In the genomic region with DNA sequence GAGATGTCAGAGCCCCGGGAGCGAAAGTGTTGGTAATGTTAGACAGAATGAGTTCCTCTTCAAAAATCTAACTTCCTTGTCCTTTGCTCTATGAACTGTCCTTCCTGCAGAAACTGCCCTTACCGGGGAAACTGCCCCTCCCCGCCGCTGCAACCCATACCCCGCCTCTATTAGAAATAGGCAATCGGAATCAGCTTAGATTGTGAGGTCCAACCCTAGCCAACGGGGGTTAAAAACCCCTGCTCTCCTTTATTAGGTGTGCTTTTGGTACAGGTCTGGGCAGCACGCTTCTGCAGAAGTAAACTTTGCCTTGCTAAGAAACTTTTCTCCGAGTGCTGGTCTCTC, we compare ENCODE assay signal across 8 cellular contexts. TPM values are rescaled to one million over a fixed set of nuclear protein-coding genes. Genes with fewer than 3 reads are reported as not detected.
A peak's percentile ranks its signal among the peaks of the same experiment; 100 is the strongest.
DNase-seq lines count a peak whose midpoint lies in the region; ATAC-seq and TF ChIP-seq lines count a peak whose summit lies in the region.
"Had no signal": no experiment of that assay in that cellular context is flagged by ENCODE, and none has a peak within 500 bp of the region (broad histone marks: within the 10 kb centered on the region; RNA-seq: fewer than 3 reads in every experiment).

No MANE protein-coding gene starts in this region.

- no peaks in the 10 kb centered on the region for H3K27me3 ChIP-seq in CD4-positive, CD25-positive, alpha-beta regulatory T cell (ENCODE audit: control insufficient read depth, insufficient read depth, low read length)
- no peaks in the 10 kb centered on the region for H3K27me3 ChIP-seq in KMS-11 (ENCODE audit: insufficient read depth, low read depth)
- H3K27me3 ChIP-seq in rectal smooth muscle tissue (ENCODE audit: control insufficient read depth, insufficient read depth, low read length), result no peaks in the 10 kb centered on the region

- H3K27ac ChIP-seq in CD4-positive, CD25-positive, alpha-beta regulatory T cell (ENCODE audit: insufficient read depth, low read length, poor library complexity, severe bottlenecking), result peak overlapping the region; percentile 79
- H3K27ac ChIP-seq in KMS-11, result peak overlapping the region; percentile 73
- peak overlapping the region; percentile 80 for H3K27ac ChIP-seq in rectal smooth muscle tissue (ENCODE audit: low read depth, low read length)

- peak overlapping the region; percentile 63; the same call in 1 of the 2 replicates for H3K9ac ChIP-seq in KMS-11
- H3K9ac ChIP-seq in rectal smooth muscle tissue (ENCODE audit: low read length), result peak overlapping the region; percentile 43

- intact Hi-C loops in dendritic cell treated with granulocyte-macrophage colony-stimulating factor and Interleukin-4, amounts not matched to agents 40 ng/mL and 50 ng/mL, for 4 days (cut with micrococcal nuclease), result loop anchor here (1.0 kb wide), 1 partner anchor 11 kb away; no protein-coding TSS in a partner anchor

- peaks cover 11% of the 10 kb centered on the region for H3K36me3 Mint-ChIP-seq in CD4-positive, CD25-positive, alpha-beta regulatory T cell
- H3K36me3 Mint-ChIP-seq in dendritic cell treated with granulocyte-macrophage colony-stimulating factor and Interleukin-4, amounts not matched to agents 40 ng/mL and 50 ng/mL, for 4 days (ENCODE audit: low read depth), result peaks cover 29% of the 10 kb centered on the region

- no peak for TF ChIP-seq CTCF in KMS-11 (conservative IDR thresholded peaks at IDR 0.05; ENCODE audit: low read depth, low read length)

- no peak for DNase-seq in CD4-positive, CD25-positive, alpha-beta regulatory T cell
- DNase-seq in NCI-H1092 (lab: John Stamatoyannopoulos, UW), result no peak

- peaks cover 0 to 31% (median 19%) of the 10 kb centered on the region in 4 donors for H3K4me1 Mint-ChIP-seq in CD4-positive, CD25-positive, alpha-beta regulatory T cell
- peaks cover 37% of the 10 kb centered on the region for H3K4me1 Mint-ChIP-seq in dendritic cell treated with granulocyte-macrophage colony-stimulating factor and Interleukin-4, amounts not matched to agents 40 ng/mL and 50 ng/mL, for 4 days (ENCODE audit: low read depth)

- peak overlapping the region; percentile 83 for H3K4me3 ChIP-seq in CD4-positive, CD25-positive, alpha-beta regulatory T cell (ENCODE audit: low read depth, low read length)
- H3K4me3 ChIP-seq in KMS-11 (IDR thresholded peaks at IDR 0.05; ENCODE audit: insufficient read depth, low read depth, low read length) (no peak overlapping the region), rectal smooth muscle tissue (ENCODE audit: low read length) (peak overlapping the region; percentile 61)

- no peaks in the 10 kb centered on the region for H3K9me3 Mint-ChIP-seq in CD4-positive, CD25-positive, alpha-beta regulatory T cell
- H3K9me3 Mint-ChIP-seq in dendritic cell treated with granulocyte-macrophage colony-stimulating factor and Interleukin-4, amounts not matched to agents 40 ng/mL and 50 ng/mL, for 4 days, result no peaks in the 10 kb centered on the region

- H3K4me3 Mint-ChIP-seq in CD4-positive, CD25-positive, alpha-beta regulatory T cell, result peak overlapping the region; percentile 86 to 96 (median 92)
- peak overlapping the region; percentile 89 for H3K4me3 Mint-ChIP-seq in dendritic cell treated with granulocyte-macrophage colony-stimulating factor and Interleukin-4, amounts not matched to agents 40 ng/mL and 50 ng/mL, for 4 days

- H3K36me3 ChIP-seq in CD4-positive, CD25-positive, alpha-beta regulatory T cell (ENCODE audit: control insufficient read depth, insufficient read depth, low read length), result peaks cover 19% of the 10 kb centered on the region
- no peaks in the 10 kb centered on the region for H3K36me3 ChIP-seq in KMS-11 (ENCODE audit: insufficient read depth)
- peaks cover 3% of the 10 kb centered on the region for H3K36me3 ChIP-seq in rectal smooth muscle tissue (ENCODE audit: control insufficient read depth, insufficient read depth, low read length)

- peak overlapping the region; percentile 92 for H2AFZ ChIP-seq in KMS-11 (ENCODE audit: low read depth)

- H3K9me3 ChIP-seq in CD4-positive, CD25-positive, alpha-beta regulatory T cell (ENCODE audit: control insufficient read depth in 2 of 2, low read length in 2 of 2), result no peaks in the 10 kb centered on the region

- no peaks in the 10 kb centered on the region for H4K20me1 ChIP-seq in KMS-11 (ENCODE audit: insufficient read depth)

- peak overlapping the region; percentile 86 to 98 (median 94) for H3K27ac Mint-ChIP-seq in CD4-positive, CD25-positive, alpha-beta regulatory T cell
- peak overlapping the region; percentile 98 for H3K27ac Mint-ChIP-seq in dendritic cell treated with granulocyte-macrophage colony-stimulating factor and Interleukin-4, amounts not matched to agents 40 ng/mL and 50 ng/mL, for 4 days

- H3K4me1 ChIP-seq in CD4-positive, CD25-positive, alpha-beta regulatory T cell (ENCODE audit: control insufficient read depth, insufficient read depth, low read length, poor library complexity, severe bottlenecking), result peaks cover 17% of the 10 kb centered on the region
- H3K4me1 ChIP-seq in KMS-11 (ENCODE audit: low read depth, poor library complexity, severe bottlenecking) (peaks cover 6% of the 10 kb centered on the region), rectal smooth muscle tissue (ENCODE audit: control insufficient read depth, insufficient read depth, low read length) (no peaks in the 10 kb centered on the region)

- peak overlapping the region; percentile 75 for H3K4me2 ChIP-seq in KMS-11

- ATAC-seq in CD4-positive, CD25-positive, alpha-beta regulatory T cell (ENCODE audit: low read depth in 2 of 2), result no peak
- ATAC-seq in GM18858 (IDR thresholded peaks at IDR 0.05; ENCODE audit: unreplicated experiment), result no peak

- no peaks in the 10 kb centered on the region for H3K79me2 ChIP-seq in KMS-11 (ENCODE audit: insufficient read depth, low read depth)

- H3K27me3 Mint-ChIP-seq in CD4-positive, CD25-positive, alpha-beta regulatory T cell, result peaks cover 6% of the 10 kb centered on the region
- H3K27me3 Mint-ChIP-seq in dendritic cell treated with granulocyte-macrophage colony-stimulating factor and Interleukin-4, amounts not matched to agents 40 ng/mL and 50 ng/mL, for 4 days, result no peaks in the 10 kb centered on the region

RNA-seq across cellular contexts. Expression of gene CAPNS1, which starts 11.5 kb away (rescaled TPM):
- total RNA-seq in CD4-positive, CD25-positive, alpha-beta regulatory T cell, result 262 TPM
- 100 to 1,000 TPM; 105 to 185 (median 140) TPM for polyA plus RNA-seq in CD4-positive, CD25-positive, alpha-beta regulatory T cell

RNA-seq across cellular contexts. Expression of gene TBCB, which starts 13.1 kb away (rescaled TPM):
- total RNA-seq in CD4-positive, CD25-positive, alpha-beta regulatory T cell, result 129 TPM
- 100 to 1,000 TPM; 235 to 346 (median 289) TPM for polyA plus RNA-seq in CD4-positive, CD25-positive, alpha-beta regulatory T cell

RNA-seq across cellular contexts. Expression of gene POLR2I, which starts 13.7 kb away (rescaled TPM):
- total RNA-seq in CD4-positive, CD25-positive, alpha-beta regulatory T cell, result 29.4 TPM
- polyA plus RNA-seq in CD4-positive, CD25-positive, alpha-beta regulatory T cell, result 100 to 1,000 TPM; 128 to 185 (median 160) TPM

RNA-seq across cellular contexts. Expression of gene OVOL3, which starts 17.4 kb away (rescaled TPM):
- total RNA-seq in CD4-positive, CD25-positive, alpha-beta regulatory T cell, result not detected
- polyA plus RNA-seq in CD4-positive, CD25-positive, alpha-beta regulatory T cell, result not detected
- total RNA-seq: LHCN-M2, subcutaneous adipose tissue had no signal

RNA-seq across cellular contexts. Expression of gene COX7A1, which starts 23.9 kb away (rescaled TPM):
- total RNA-seq in CD4-positive, CD25-positive, alpha-beta regulatory T cell, result not detected
- not detected for polyA plus RNA-seq in CD4-positive, CD25-positive, alpha-beta regulatory T cell
- total RNA-seq: LHCN-M2 had no signal
